In genomic region chr7:66099551-66100407, GRCh38 we compare ENCODE assay signal across 8 cellular contexts. TPM values are rescaled to one million over a fixed set of nuclear protein-coding genes. Genes with fewer than 3 reads are reported as not detected.
DNase-seq lines count a peak whose midpoint lies in the region; ATAC-seq lines count a peak whose summit lies in the region.

No MANE protein-coding gene starts in this region.

- no peak overlapping the region for H2AK5ac ChIP-seq in mesendoderm (ENCODE audit: low read length)

- H3K79me2 ChIP-seq in ACC112 (ENCODE audit: control insufficient read depth, insufficient read depth, low read length, unreplicated experiment) (no peaks in the 10 kb centered on the region), mesendoderm (ENCODE audit: control insufficient read depth, insufficient read depth, low read length) (no peaks in the 10 kb centered on the region)

- peak overlapping the region; percentile 80 for H3K4me3 Mint-ChIP-seq in activated CD4-positive, alpha-beta T cell treated with anti-CD3 and anti-CD28 coated beads, Interleukin-2, amount 10 ng/mL, durations not matched to agents 7 days and 5 days

- no CpG with 5 or more reads among the region's 15 CpGs for WGBS in mesendoderm (ENCODE audit: extremely low coverage, insufficient coverage, low lambda C conversion rate)

- no peak overlapping the region for H2BK5ac ChIP-seq in mesendoderm (ENCODE audit: low read length)

- no peak overlapping the region for H4K8ac ChIP-seq in mesendoderm (ENCODE audit: low read depth, low read length)

- H3K4me1 ChIP-seq in ACC112 (ENCODE audit: control insufficient read depth, insufficient read depth, low read length, unreplicated experiment) (peaks cover 4% of the 10 kb centered on the region), mesendoderm (ENCODE audit: control insufficient read depth, low read depth, low read length) (no peaks in the 10 kb centered on the region), subcutaneous abdominal adipose tissue (ENCODE audit: control insufficient read depth in 5 of 5, insufficient read depth in 5 of 5, low read length in 5 of 5) (peaks cover 0 to 14% (median 12%) of the 10 kb centered on the region in 5 donors)

- H3K9me3 ChIP-seq in subcutaneous abdominal adipose tissue (ENCODE audit: control insufficient read depth in 5 of 5, low read length in 5 of 5), result no peaks in the 10 kb centered on the region

- H3K9ac ChIP-seq in mesendoderm (ENCODE audit: low read length), result peak overlapping the region; percentile 63
- peak overlapping the region in 3 of 5 donors; percentile 26 to 69 (median 38) for H3K9ac ChIP-seq in subcutaneous abdominal adipose tissue (ENCODE audit: low read length in 5 of 5)

- peaks cover 11% of the 10 kb centered on the region for H3K4me1 Mint-ChIP-seq in activated CD4-positive, alpha-beta T cell treated with anti-CD3 and anti-CD28 coated beads, Interleukin-2, amount 10 ng/mL, durations not matched to agents 7 days and 5 days

- peak overlapping the region; percentile 88 for H3K56ac ChIP-seq in mesendoderm (ENCODE audit: low read length)

- peak overlapping the region; percentile 51 for H3K4me2 ChIP-seq in mesendoderm (ENCODE audit: low read length)

- no peaks in the 10 kb centered on the region for H3K9me3 Mint-ChIP-seq in activated CD4-positive, alpha-beta T cell treated with anti-CD3 and anti-CD28 coated beads, Interleukin-2, amount 10 ng/mL, durations not matched to agents 7 days and 5 days

- peak overlapping the region; percentile 90 for H3K27ac Mint-ChIP-seq in activated CD4-positive, alpha-beta T cell treated with anti-CD3 and anti-CD28 coated beads, Interleukin-2, amount 10 ng/mL, durations not matched to agents 7 days and 5 days

- no peaks in the 10 kb centered on the region for H3K36me3 Mint-ChIP-seq in activated CD4-positive, alpha-beta T cell treated with anti-CD3 and anti-CD28 coated beads, Interleukin-2, amount 10 ng/mL, durations not matched to agents 7 days and 5 days (ENCODE audit: low read depth)

- POLR2A ChIA-PET in activated CD4-positive, alpha-beta T cell treated with anti-CD3 and anti-CD28 coated beads, Interleukin-2, amount 10 ng/mL, durations not matched to agents 7 days and 5 days (lab: Charles Lee), result no interaction called here

- H3K27me3 ChIP-seq in ACC112 (ENCODE audit: insufficient read depth, low read length) (no peaks in the 10 kb centered on the region), mesendoderm (ENCODE audit: insufficient read depth, low read length, poor library complexity) (no peaks in the 10 kb centered on the region), subcutaneous abdominal adipose tissue (ENCODE audit: control insufficient read depth in 5 of 5, insufficient read depth in 4 of 5, low read length in 5 of 5) (no peaks in the 10 kb centered on the region)

- no peaks in the 10 kb centered on the region for H3K27me3 Mint-ChIP-seq in activated CD4-positive, alpha-beta T cell treated with anti-CD3 and anti-CD28 coated beads, Interleukin-2, amount 10 ng/mL, durations not matched to agents 7 days and 5 days

- no peaks in the 10 kb centered on the region for H3K79me1 ChIP-seq in mesendoderm (ENCODE audit: low read length)

- H2BK120ac ChIP-seq in mesendoderm (ENCODE audit: low read depth, low read length), result no peak overlapping the region

- H3K27ac ChIP-seq in ACC112 (ENCODE audit: low read depth, low read length) (peak overlapping the region; percentile 39), mesendoderm (ENCODE audit: low read depth, low read length) (peak overlapping the region; percentile 56), subcutaneous abdominal adipose tissue (ENCODE audit: low read depth, low read length) (no peak overlapping the region)

- H3K4me3 ChIP-seq in ACC112 (ENCODE audit: low read depth, low read length) (peak overlapping the region; percentile 67), mesendoderm (ENCODE audit: low read length) (no peak overlapping the region), subcutaneous abdominal adipose tissue (ENCODE audit: low read depth in 1 of 5, low read length in 5 of 5) (peak overlapping the region; percentile 17 to 79 (median 63))

- no peak overlapping the region for H3K4ac ChIP-seq in mesendoderm (ENCODE audit: low read depth, low read length)

- no peak overlapping the region for H4K5ac ChIP-seq in mesendoderm (ENCODE audit: low read length)

- H2BK15ac ChIP-seq in mesendoderm (replicated peaks; ENCODE audit: low read depth), result no peak overlapping the region

- H2AFZ ChIP-seq in ACC112 (ENCODE audit: low read length, unreplicated experiment), result peak overlapping the region; percentile 69

- H3K36me3 ChIP-seq in ACC112 (ENCODE audit: insufficient read depth, low read length) (no peaks in the 10 kb centered on the region), mesendoderm (ENCODE audit: control insufficient read depth, insufficient read depth, low read length) (no peaks in the 10 kb centered on the region), subcutaneous abdominal adipose tissue (ENCODE audit: control insufficient read depth in 5 of 5, insufficient read depth in 5 of 5, low read length in 5 of 5) (peaks cover 0 to 5% (median 0%) of the 10 kb centered on the region in 5 donors)

- CTCF ChIA-PET in activated CD4-positive, alpha-beta T cell treated with anti-CD3 and anti-CD28 coated beads, Interleukin-2, amount 10 ng/mL, durations not matched to agents 7 days and 5 days (lab: Charles Lee), result no interaction called here

- peak; percentile 28 to 37 for DNase-seq in NCI-H524 (lab: John Stamatoyannopoulos, UW)
- peak; percentile 51 for DNase-seq in activated CD4-positive, alpha-beta T cell treated with anti-CD3 and anti-CD28 coated beads, Interleukin-2, amount 10 ng/mL, durations not matched to agents 7 days and 5 days
- peak; percentile 16 for DNase-seq in effector CD8-positive, alpha-beta T cell (lab: John Stamatoyannopoulos, UW)
- peak; percentile 93 for DNase-seq in mesendoderm

- ATAC-seq in GM18519 (IDR thresholded peaks at IDR 0.05; ENCODE audit: low FRiP score, unreplicated experiment) (peak; percentile 58), HG03095 (IDR thresholded peaks at IDR 0.05; ENCODE audit: unreplicated experiment) (peak; percentile 81)

- H3K18ac ChIP-seq in mesendoderm (ENCODE audit: low read length), result peak overlapping the region; percentile 3

- no peak overlapping the region for H3K23ac ChIP-seq in mesendoderm (ENCODE audit: low read length)

RNA-seq across cellular contexts. Expression of gene CRCP, which starts 14.9 kb away (rescaled TPM):
- total RNA-seq in activated CD4-positive, alpha-beta T cell treated with anti-CD3 and anti-CD28 coated beads, Interleukin-2, amount 10 ng/mL, durations not matched to agents 7 days and 5 days, result 10 to 100 TPM; 29.4 to 31.4 TPM
- polyA plus RNA-seq in mesendoderm (2013, experiment 1 of 2), result 26.9 TPM
- polyA plus RNA-seq in mesendoderm (2013, experiment 2 of 2), result 25.5 TPM

RNA-seq across cellular contexts. Expression of gene ASL, which starts 24.2 kb away (rescaled TPM):
- total RNA-seq in activated CD4-positive, alpha-beta T cell treated with anti-CD3 and anti-CD28 coated beads, Interleukin-2, amount 10 ng/mL, durations not matched to agents 7 days and 5 days, result 10 to 100 TPM; 16.5 to 24.1 TPM
- polyA plus RNA-seq in mesendoderm (2013, experiment 1 of 2), result 14.5 TPM
- polyA plus RNA-seq in mesendoderm (2013, experiment 2 of 2), result 14.9 TPM

Comparison
In these comparisons a context has a peak if more than half of its experiments do, and no peak if none do; other contexts are left out.
1. DNase-seq: peak in every context shown above with its lines; median percentile 93 in mesendoderm; 51 in activated CD4-positive, alpha-beta T cell treated with anti-CD3 and anti-CD28 coated beads, Interleukin-2, amount 10 ng/mL, durations not matched to agents 7 days and 5 days; 32 in NCI-H524; 16 in effector CD8-positive, alpha-beta T cell.